In the genomic region with DNA sequence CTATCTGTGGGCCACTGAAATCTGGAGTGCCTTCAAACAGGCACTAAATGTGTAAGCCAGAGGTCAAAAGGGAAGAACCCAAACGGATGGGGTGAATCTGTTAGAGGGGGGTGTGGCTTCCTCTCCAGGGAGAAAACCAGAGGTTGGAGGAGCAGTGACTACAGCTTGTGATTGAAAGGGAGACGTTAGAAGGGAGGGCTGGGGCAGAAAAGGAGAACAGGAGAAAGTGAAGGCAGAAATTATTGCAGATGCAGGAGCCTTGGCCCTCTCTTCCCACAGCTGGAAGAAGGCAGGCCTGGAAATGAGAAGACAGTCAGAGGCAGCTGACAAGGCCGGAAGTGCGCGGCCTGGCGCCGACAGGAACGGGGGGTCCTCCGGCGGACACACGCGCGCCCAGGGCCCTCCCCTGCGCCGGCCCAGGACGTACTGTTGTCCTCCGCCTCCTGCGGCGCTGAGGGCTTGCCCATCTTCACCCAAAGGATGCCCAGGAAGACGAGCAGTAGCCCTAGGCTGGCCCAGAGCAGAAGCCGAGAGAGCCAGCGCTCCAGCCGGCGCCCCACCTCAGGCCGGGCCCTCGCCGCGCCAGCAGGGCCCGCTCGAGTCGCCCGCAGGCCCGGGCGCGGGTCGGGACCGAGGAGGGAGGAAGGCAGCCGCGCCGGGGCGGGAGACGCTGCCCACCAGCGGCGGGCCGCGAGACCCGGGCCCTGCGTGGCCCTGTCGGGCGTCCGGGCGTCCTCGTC, we compare ENCODE assay signal across 1 cellular context.
TF ChIP-seq lines count a peak whose summit lies in the region.

No MANE protein-coding gene starts in this region.

TF ChIP-seq in HEK293, 187 proteins besides CTCF, POLR2A, EP300 and RAD21 (continued from another document and continues in another):
- TF ChIP-seq ZNF664 (tag by site-specific recombination; IDR thresholded peaks at IDR 0.05) (no peak), ZNF19 (tag by site-specific recombination; IDR thresholded peaks at IDR 0.05; ENCODE audit: low read depth) (no peak), ZNF768 (tag by site-specific recombination; IDR thresholded peaks at IDR 0.05) (no peak; the same call in 1 of the 2 replicates), ZNF350 (tag by site-specific recombination; IDR thresholded peaks at IDR 0.05) (no peak), HOXC10 (CRISPR knock-in tag; IDR thresholded peaks at IDR 0.05) (no peak), ZNF292 (tag by site-specific recombination; IDR thresholded peaks at IDR 0.05; ENCODE audit: borderline replicate concordance, low read depth) (no peak), ZNF239 (tag by site-specific recombination; IDR thresholded peaks at IDR 0.05) (no peak), OVOL3 (tag by site-specific recombination; IDR thresholded peaks at IDR 0.05) (no peak), ZNF747 (tag by site-specific recombination; IDR thresholded peaks at IDR 0.05) (no peak), ZNF623 (tag by site-specific recombination; IDR thresholded peaks at IDR 0.05) (no peak), ZNF214 (tag by site-specific recombination; IDR thresholded peaks at IDR 0.05; ENCODE audit: borderline replicate concordance) (no peak), ZNF707 (tag by site-specific recombination; IDR thresholded peaks at IDR 0.05) (no peak), ZNF133 (tag by site-specific recombination; IDR thresholded peaks at IDR 0.05) (no peak), ZNF132 (tag by site-specific recombination; IDR thresholded peaks at IDR 0.05; ENCODE audit: borderline replicate concordance) (no peak), ZNF112 (tag by site-specific recombination; IDR thresholded peaks at IDR 0.05) (no peak), ZNF549 (tag by site-specific recombination; IDR thresholded peaks at IDR 0.05) (no peak), ZNF777 (tag by site-specific recombination; IDR thresholded peaks at IDR 0.05; ENCODE audit: borderline replicate concordance) (no peak), ZBTB49 (tag by site-specific recombination; IDR thresholded peaks at IDR 0.05; ENCODE audit: low read depth) (no peak), ZNF248 (tag by site-specific recombination; IDR thresholded peaks at IDR 0.05) (no peak), ZNF16 (tag by site-specific recombination; IDR thresholded peaks at IDR 0.05; ENCODE audit: low read depth) (no peak), SALL2 (tag by site-specific recombination; IDR thresholded peaks at IDR 0.05; ENCODE audit: borderline replicate concordance) (no peak), ZFP41 (tag by site-specific recombination; IDR thresholded peaks at IDR 0.05; ENCODE audit: borderline replicate concordance) (no peak), HOXA7 (CRISPR knock-in tag; IDR thresholded peaks at IDR 0.05; ENCODE audit: borderline replicate concordance) (no peak), ZNF341 (tag by site-specific recombination; IDR thresholded peaks at IDR 0.05; ENCODE audit: low read depth) (0 out of 2 replicates have a peak, but pooled peaks have one; percentile 5), ZNF776 (tag by site-specific recombination; IDR thresholded peaks at IDR 0.05; ENCODE audit: borderline replicate concordance) (no peak), ZNF433 (tag by site-specific recombination; IDR thresholded peaks at IDR 0.05; ENCODE audit: low read depth) (no peak), MYNN (tag by site-specific recombination; IDR thresholded peaks at IDR 0.05; ENCODE audit: borderline replicate concordance) (no peak), PRDM1 (tag by site-specific recombination; IDR thresholded peaks at IDR 0.05) (peak; percentile 97), SETDB1 (IDR thresholded peaks at IDR 0.05; ENCODE audit: insufficient read length, low read length) (no peak), MEIS1 (CRISPR knock-in tag; IDR thresholded peaks at IDR 0.05; ENCODE audit: borderline replicate concordance) (peak; percentile 51; the same call in 1 of the 2 replicates), ZNF211 (tag by site-specific recombination; IDR thresholded peaks at IDR 0.05; ENCODE audit: low read depth) (no peak), BCL6B (tag by site-specific recombination; IDR thresholded peaks at IDR 0.05) (no peak), ZNF335 (tag by site-specific recombination; conservative IDR thresholded peaks at IDR 0.05) (peak; percentile 93), IKZF3 (tag by site-specific recombination; IDR thresholded peaks at IDR 0.05) (no peak), ZNF791 (tag by site-specific recombination; IDR thresholded peaks at IDR 0.05) (no peak), ZBTB48 (tag by site-specific recombination; IDR thresholded peaks at IDR 0.05) (no peak), ZNF792 (tag by site-specific recombination; IDR thresholded peaks at IDR 0.05) (no peak), TCF7L2 (IDR thresholded peaks at IDR 0.05; ENCODE audit: borderline replicate concordance, low read depth, low read length) (no peak)
- TF ChIP-seq, protein P1, sequence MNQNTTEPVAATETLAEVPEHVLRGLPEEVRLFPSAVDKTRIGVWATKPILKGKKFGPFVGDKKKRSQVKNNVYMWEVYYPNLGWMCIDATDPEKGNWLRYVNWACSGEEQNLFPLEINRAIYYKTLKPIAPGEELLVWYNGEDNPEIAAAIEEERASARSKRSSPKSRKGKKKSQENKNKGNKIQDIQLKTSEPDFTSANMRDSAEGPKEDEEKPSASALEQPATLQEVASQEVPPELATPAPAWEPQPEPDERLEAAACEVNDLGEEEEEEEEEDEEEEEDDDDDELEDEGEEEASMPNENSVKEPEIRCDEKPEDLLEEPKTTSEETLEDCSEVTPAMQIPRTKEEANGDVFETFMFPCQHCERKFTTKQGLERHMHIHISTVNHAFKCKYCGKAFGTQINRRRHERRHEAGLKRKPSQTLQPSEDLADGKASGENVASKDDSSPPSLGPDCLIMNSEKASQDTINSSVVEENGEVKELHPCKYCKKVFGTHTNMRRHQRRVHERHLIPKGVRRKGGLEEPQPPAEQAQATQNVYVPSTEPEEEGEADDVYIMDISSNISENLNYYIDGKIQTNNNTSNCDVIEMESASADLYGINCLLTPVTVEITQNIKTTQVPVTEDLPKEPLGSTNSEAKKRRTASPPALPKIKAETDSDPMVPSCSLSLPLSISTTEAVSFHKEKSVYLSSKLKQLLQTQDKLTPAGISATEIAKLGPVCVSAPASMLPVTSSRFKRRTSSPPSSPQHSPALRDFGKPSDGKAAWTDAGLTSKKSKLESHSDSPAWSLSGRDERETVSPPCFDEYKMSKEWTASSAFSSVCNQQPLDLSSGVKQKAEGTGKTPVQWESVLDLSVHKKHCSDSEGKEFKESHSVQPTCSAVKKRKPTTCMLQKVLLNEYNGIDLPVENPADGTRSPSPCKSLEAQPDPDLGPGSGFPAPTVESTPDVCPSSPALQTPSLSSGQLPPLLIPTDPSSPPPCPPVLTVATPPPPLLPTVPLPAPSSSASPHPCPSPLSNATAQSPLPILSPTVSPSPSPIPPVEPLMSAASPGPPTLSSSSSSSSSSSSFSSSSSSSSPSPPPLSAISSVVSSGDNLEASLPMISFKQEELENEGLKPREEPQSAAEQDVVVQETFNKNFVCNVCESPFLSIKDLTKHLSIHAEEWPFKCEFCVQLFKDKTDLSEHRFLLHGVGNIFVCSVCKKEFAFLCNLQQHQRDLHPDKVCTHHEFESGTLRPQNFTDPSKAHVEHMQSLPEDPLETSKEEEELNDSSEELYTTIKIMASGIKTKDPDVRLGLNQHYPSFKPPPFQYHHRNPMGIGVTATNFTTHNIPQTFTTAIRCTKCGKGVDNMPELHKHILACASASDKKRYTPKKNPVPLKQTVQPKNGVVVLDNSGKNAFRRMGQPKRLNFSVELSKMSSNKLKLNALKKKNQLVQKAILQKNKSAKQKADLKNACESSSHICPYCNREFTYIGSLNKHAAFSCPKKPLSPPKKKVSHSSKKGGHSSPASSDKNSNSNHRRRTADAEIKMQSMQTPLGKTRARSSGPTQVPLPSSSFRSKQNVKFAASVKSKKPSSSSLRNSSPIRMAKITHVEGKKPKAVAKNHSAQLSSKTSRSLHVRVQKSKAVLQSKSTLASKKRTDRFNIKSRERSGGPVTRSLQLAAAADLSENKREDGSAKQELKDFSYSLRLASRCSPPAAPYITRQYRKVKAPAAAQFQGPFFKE (tag by site-specific recombination; IDR thresholded peaks at IDR 0.05; ENCODE audit: borderline replicate concordance) = no peak
- TF ChIP-seq, protein P2, sequence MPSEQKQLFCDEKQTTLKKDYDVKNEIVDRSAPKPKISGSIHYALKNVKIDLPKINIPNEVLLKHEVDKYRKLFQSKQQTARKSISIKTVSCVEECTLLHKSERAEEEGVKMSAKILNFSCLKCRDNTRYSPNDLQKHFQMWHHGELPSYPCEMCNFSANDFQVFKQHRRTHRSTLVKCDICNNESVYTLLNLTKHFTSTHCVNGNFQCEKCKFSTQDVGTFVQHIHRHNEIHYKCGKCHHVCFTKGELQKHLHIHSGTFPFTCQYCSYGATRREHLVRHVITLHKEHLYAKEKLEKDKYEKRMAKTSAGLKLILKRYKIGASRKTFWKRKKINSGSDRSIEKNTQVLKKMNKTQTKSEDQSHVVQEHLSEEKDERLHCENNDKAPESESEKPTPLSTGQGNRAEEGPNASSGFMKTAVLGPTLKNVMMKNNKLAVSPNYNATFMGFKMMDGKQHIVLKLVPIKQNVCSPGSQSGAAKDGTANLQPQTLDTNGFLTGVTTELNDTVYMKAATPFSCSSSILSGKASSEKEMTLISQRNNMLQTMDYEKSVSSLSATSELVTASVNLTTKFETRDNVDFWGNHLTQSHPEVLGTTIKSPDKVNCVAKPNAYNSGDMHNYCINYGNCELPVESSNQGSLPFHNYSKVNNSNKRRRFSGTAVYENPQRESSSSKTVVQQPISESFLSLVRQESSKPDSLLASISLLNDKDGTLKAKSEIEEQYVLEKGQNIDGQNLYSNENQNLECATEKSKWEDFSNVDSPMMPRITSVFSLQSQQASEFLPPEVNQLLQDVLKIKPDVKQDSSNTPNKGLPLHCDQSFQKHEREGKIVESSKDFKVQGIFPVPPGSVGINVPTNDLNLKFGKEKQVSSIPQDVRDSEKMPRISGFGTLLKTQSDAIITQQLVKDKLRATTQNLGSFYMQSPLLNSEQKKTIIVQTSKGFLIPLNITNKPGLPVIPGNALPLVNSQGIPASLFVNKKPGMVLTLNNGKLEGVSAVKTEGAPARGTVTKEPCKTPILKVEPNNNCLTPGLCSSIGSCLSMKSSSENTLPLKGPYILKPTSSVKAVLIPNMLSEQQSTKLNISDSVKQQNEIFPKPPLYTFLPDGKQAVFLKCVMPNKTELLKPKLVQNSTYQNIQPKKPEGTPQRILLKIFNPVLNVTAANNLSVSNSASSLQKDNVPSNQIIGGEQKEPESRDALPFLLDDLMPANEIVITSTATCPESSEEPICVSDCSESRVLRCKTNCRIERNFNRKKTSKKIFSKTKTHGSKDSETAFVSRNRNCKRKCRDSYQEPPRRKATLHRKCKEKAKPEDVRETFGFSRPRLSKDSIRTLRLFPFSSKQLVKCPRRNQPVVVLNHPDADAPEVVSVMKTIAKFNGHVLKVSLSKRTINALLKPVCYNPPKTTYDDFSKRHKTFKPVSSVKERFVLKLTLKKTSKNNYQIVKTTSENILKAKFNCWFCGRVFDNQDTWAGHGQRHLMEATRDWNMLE (tag by site-specific recombination; conservative IDR thresholded peaks at IDR 0.05; ENCODE audit: low read depth) = no peak
- TF ChIP-seq, protein P3, sequence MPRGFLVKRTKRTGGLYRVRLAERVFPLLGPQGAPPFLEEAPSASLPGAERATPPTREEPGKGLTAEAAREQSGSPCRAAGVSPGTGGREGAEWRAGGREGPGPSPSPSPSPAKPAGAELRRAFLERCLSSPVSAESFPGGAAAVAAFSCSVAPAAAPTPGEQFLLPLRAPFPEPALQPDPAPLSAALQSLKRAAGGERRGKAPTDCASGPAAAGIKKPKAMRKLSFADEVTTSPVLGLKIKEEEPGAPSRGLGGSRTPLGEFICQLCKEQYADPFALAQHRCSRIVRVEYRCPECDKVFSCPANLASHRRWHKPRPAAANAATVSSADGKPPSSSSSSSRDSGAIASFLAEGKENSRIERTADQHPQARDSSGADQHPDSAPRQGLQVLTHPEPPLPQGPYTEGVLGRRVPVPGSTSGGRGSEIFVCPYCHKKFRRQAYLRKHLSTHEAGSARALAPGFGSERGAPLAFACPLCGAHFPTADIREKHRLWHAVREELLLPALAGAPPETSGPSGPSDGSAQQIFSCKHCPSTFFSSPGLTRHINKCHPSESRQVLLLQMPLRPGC (tag by site-specific recombination; IDR thresholded peaks at IDR 0.05) = no peak
- TF ChIP-seq, protein P4, sequence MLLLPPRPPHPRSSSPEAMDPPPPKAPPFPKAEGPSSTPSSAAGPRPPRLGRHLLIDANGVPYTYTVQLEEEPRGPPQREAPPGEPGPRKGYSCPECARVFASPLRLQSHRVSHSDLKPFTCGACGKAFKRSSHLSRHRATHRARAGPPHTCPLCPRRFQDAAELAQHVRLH (tag by site-specific recombination; IDR thresholded peaks at IDR 0.05) = no peak
